27 cellular contexts compared by ENCODE assay signal in the genomic region with DNA sequence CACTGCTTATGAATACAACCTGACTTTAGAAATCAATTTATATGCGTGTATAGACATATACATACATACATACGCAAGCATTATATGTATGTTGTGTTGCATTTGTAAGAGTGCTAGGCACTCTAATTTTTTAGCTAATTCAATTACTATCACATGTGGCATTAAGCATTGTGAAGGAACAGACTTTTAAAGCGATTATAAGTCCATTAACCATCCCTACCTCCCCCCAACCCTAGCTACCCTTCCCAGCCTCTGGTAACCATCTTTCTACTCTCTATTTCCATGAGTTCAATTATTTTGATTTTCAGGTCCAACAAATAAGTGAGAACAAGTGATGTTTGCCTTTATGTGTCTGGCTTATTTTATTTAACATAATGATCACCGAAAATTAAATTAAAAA.
"Had no signal": no experiment of that assay in that cellular context is flagged by ENCODE, and none has a peak within 500 bp of the region (broad histone marks: within the 10 kb centered on the region; RNA-seq: fewer than 3 reads in every experiment).

No MANE protein-coding gene starts in this region.

- H3K36me3 ChIP-seq: neural progenitor cell, ovary, spleen, thoracic aorta, thyroid gland, tibial nerve, upper lobe of left lung, vagina had no signal

- H3K9me3 ChIP-seq: ovary, psoas muscle, thoracic aorta, thyroid gland, upper lobe of left lung, vagina had no signal

- H3K9ac ChIP-seq: neural progenitor cell, parathyroid adenoma had no signal

- H3K4me1 ChIP-seq: neural progenitor cell, parathyroid adenoma, psoas muscle, spleen, thyroid gland, tibial nerve, upper lobe of left lung, vagina had no signal

- H3K27me3 ChIP-seq: neural progenitor cell, ovary, spleen, thyroid gland, tibial nerve, upper lobe of left lung, vagina had no signal

- ATAC-seq: natural killer cell; psoas muscle; right cardiac atrium; sciatic nerve; stimulated activated memory B cell treated with anti-CD40 and anti-IgM and Interleukin-4, amounts not matched to agents 10 μg/mL and 1 μg/mL and 100 μg/mL, for 72 hours; stimulated activated naive CD8-positive, alpha-beta T cell treated with anti-CD3 and anti-CD28 coated beads, Interleukin-15, amount 100 ng/mL, for 72 hours; stimulated activated naive CD8-positive, alpha-beta T cell treated with anti-CD3 and anti-CD28 coated beads, Interleukin-15, Interleukin-2, amounts not matched to agents 100 U/mL and 50 U/mL, for 24 hours had no signal

- H3K79me2 ChIP-seq: parathyroid adenoma had no signal

- DNase-seq: natural killer cell; occipital lobe; ovary; posterior cingulate gyrus; psoas muscle; right cardiac atrium; spleen; stimulated activated CD4-positive, alpha-beta T cell treated with anti-CD3 and anti-CD28 coated beads, Interleukin-12 subunit alpha, Interleukin-12 subunit beta, amount 100 ng/mL, for 4 hours; stimulated activated CD4-positive, alpha-beta T cell treated with anti-CD3 and anti-CD28 coated beads, Interleukin-1b, Interleukin-23, amount 100 ng/mL, for 48 hours; stimulated activated CD4-positive, alpha-beta T cell treated with anti-CD3 and anti-CD28 coated beads, Interleukin-4, amount 100 ng/mL, for 1 hour; stimulated activated CD4-positive, alpha-beta T cell treated with anti-CD3 and anti-CD28 coated beads, Interleukin-4, amount 100 ng/mL, for 4 hours; stimulated activated CD8-positive, alpha-beta memory T cell treated with anti-CD3 and anti-CD28 coated beads, Interleukin-4, amount 100 ng/mL, for 48 hours; stimulated activated naive CD4-positive, alpha-beta T cell; stimulated activated naive CD8-positive, alpha-beta T cell treated with anti-CD3 and anti-CD28 coated beads, Interleukin-15, amount 100 ng/mL, for 72 hours; stimulated activated naive CD8-positive, alpha-beta T cell treated with anti-CD3 and anti-CD28 coated beads, Interleukin-15, Interleukin-2, amounts not matched to agents 100 U/mL and 50 U/mL, for 24 hours; thyroid gland; trophoblast cell; upper lobe of left lung had no signal

- H3K4me3 ChIP-seq: neural progenitor cell, ovary, psoas muscle, skin epidermis, smooth muscle cell, spleen, thoracic aorta, thyroid gland, tibial nerve, upper lobe of left lung, vagina had no signal

- H3K4me2 ChIP-seq: neural progenitor cell, smooth muscle cell had no signal

- H3K27ac ChIP-seq: neural progenitor cell, ovary, parathyroid adenoma, psoas muscle, skin epidermis, spleen, thoracic aorta, thyroid gland, tibial nerve, upper lobe of left lung, vagina had no signal

- H2AFZ ChIP-seq: neural progenitor cell, parathyroid adenoma had no signal
